In genomic region chr2:121634354-121635307, GRCh38 we compare ENCODE assay signal across 8 cellular contexts. TPM values are rescaled to one million over a fixed set of nuclear protein-coding genes. Genes with fewer than 3 reads are reported as not detected.
A peak's percentile ranks its signal among the peaks of the same experiment; 100 is the strongest.
DNase-seq lines count a peak whose midpoint lies in the region; ATAC-seq and TF ChIP-seq lines count a peak whose summit lies in the region.

No MANE protein-coding gene starts in this region.

- H2AFZ ChIP-seq in SK-N-SH (ENCODE audit: low read depth), result no peak overlapping the region

- no peak overlapping the region for H3K9ac ChIP-seq in SK-N-SH

- peaks cover 99% of the 10 kb centered on the region for H3K79me2 ChIP-seq in SK-N-SH (ENCODE audit: insufficient read depth)

- TF ChIP-seq CTCF in AG04450 (IDR thresholded peaks at IDR 0.05; ENCODE audit: low read depth, low read length), result no peak
- TF ChIP-seq CTCF in SK-N-SH (IDR thresholded peaks at IDR 0.05), result no peak

- no peak for TF ChIP-seq EP300 in SK-N-SH (IDR thresholded peaks at IDR 0.05; ENCODE audit: borderline replicate concordance in 1 of 2, low read depth in 1 of 2, low read length in 1 of 2)

- no peaks in the 10 kb centered on the region for H3K27me3 ChIP-seq in AG04450 (ENCODE audit: control insufficient read depth, insufficient read depth, low read length)
- no peaks in the 10 kb centered on the region for H3K27me3 ChIP-seq in SK-N-SH (ENCODE audit: insufficient read depth)

- peaks cover 19% of the 10 kb centered on the region for H3F3A ChIP-seq in SK-N-SH (replicated peaks; ENCODE audit: insufficient read depth)

- peak; percentile 68 for ATAC-seq in GM19438 (IDR thresholded peaks at IDR 0.05; ENCODE audit: low read depth, unreplicated experiment)
- no peak for ATAC-seq in HG02938 (IDR thresholded peaks at IDR 0.05; ENCODE audit: unreplicated experiment)
- ATAC-seq in GM18511 (IDR thresholded peaks at IDR 0.05; ENCODE audit: unreplicated experiment), result no peak

- no peak for DNase-seq in AG04450 (ENCODE audit: low read depth, low spot score)
- no peak for DNase-seq in SK-N-SH
- DNase-seq in glomerular visceral epithelial cell (ENCODE audit: extremely low spot score), result peak; percentile 72
- no peak for DNase-seq in hippocampal formation (lab: John Stamatoyannopoulos, UW)
- DNase-seq in Kasumi-1 (lab: John Stamatoyannopoulos, UW), result no peak

- H3K4me3 ChIP-seq in AG04450 (ENCODE audit: low read depth, low read length) (no peak overlapping the region), SK-N-SH (ENCODE audit: low read depth in 2 of 2, low read length in 1 of 2) (no peak overlapping the region)

- peaks cover 0 to 11% of the 10 kb centered on the region in 2 experiments; a peak in 1 of 4 replicates for H3K4me1 ChIP-seq in SK-N-SH (ENCODE audit: control insufficient read depth in 1 of 2, insufficient read depth in 2 of 2, low read depth in 1 of 2, low read length in 1 of 2)

- peaks cover 0 to 12% of the 10 kb centered on the region in 2 experiments for H3K36me3 ChIP-seq in SK-N-SH (replicated peaks in 1 of 2; ENCODE audit: control insufficient read depth in 1 of 2, insufficient read depth in 2 of 2, low read length in 1 of 2)

- CTCF ChIA-PET in AG04450 (lab: Charles Lee), result interaction anchor here (0.7 to 1.0 kb wide), 4 partner anchors 55 to 1562 kb away, joined by 3 read pairs; no protein-coding TSS in a partner anchor
- CTCF ChIA-PET in SK-N-SH (lab: Yijun Ruan, JAX), result interaction anchor here (0.7 to 1.1 kb wide), 3 partner anchors 11 to 273 kb away, joined by 3 read pairs; no protein-coding TSS in a partner anchor

- H3K9me2 ChIP-seq in SK-N-SH, result no peaks in the 10 kb centered on the region

- POLR2A ChIA-PET in AG04450 (lab: Yijun Ruan, JAX) (interaction anchor here (0.5 to 2.4 kb wide), 3 partner anchors 12 to 104 kb away, joined by 7 to 12 read pairs (median 8); partner anchors contain the start of gene RNU4ATAC), SK-N-SH (lab: Yijun Ruan, JAX) (no interaction called here)

- H3K27ac ChIP-seq in AG04450 (ENCODE audit: low read depth, low read length), result peak overlapping the region; percentile 73
- H3K27ac ChIP-seq in SK-N-SH (ENCODE audit: low read depth in 2 of 2, low read length in 1 of 2), result peak overlapping the region in 1 of 2 experiments; percentile 68; a peak in 3 of 4 replicates

- H3K9me3 ChIP-seq in AG04450 (ENCODE audit: control insufficient read depth, insufficient read depth, low read length) (no peaks in the 10 kb centered on the region), SK-N-SH (peaks cover 6% of the 10 kb centered on the region; the same call in 1 of the 2 replicates)

- peaks cover 24% of the 10 kb centered on the region; the same call in 1 of the 2 replicates for H4K20me1 ChIP-seq in SK-N-SH (ENCODE audit: insufficient read depth)

- peak overlapping the region; percentile 17 for H3K4me2 ChIP-seq in SK-N-SH

- 74% methylated on average over 6 of the region's 6 CpGs for WGBS in SK-N-SH (ENCODE audit: low lambda C conversion rate)

- no peak for TF ChIP-seq RAD21 in SK-N-SH (IDR thresholded peaks at IDR 0.05; ENCODE audit: low read length)

TF ChIP-seq in SK-N-SH, 30 proteins besides CTCF, POLR2A, EP300 and RAD21:
- no peak for TF ChIP-seq SMC3 (IDR thresholded peaks at IDR 0.05; ENCODE audit: low read depth, low read length)
- TF ChIP-seq ELF1 (IDR thresholded peaks at IDR 0.05), result no peak
- no peak for TF ChIP-seq TEAD4 (IDR thresholded peaks at IDR 0.05; ENCODE audit: borderline replicate concordance, insufficient read depth)
- no peak for TF ChIP-seq TCF12 (IDR thresholded peaks at IDR 0.05)
- TF ChIP-seq RCOR1 (IDR thresholded peaks at IDR 0.05; ENCODE audit: low read length), result no peak
- TF ChIP-seq JUND (IDR thresholded peaks at IDR 0.05), result 0 out of 2 replicates have a peak, but pooled peaks have one; percentile 31
- no peak for TF ChIP-seq FOXM1 (IDR thresholded peaks at IDR 0.05; ENCODE audit: low read depth)
- TF ChIP-seq PBX3 (IDR thresholded peaks at IDR 0.05), result peak; percentile 49; the same call in 1 of the 2 replicates

RNA-seq across cellular contexts. Expression of gene CLASP1, which starts 14.6 kb away (rescaled TPM):
- polyA plus RNA-seq in AG04450 (2011; rRNA removed) (12.8 and 18.7 TPM in 2 replicates), SK-N-SH (2012; rRNA removed) (4.9 TPM in 2 replicates)
- polyA minus RNA-seq in AG04450 (2011; rRNA and poly(A)+ RNA removed), result 62.0 and 73.8 TPM in 2 replicates
- 5.6 and 6.0 TPM in 2 replicates for polyA plus RNA-seq in SK-N-SH (2012; cell fraction: cytosol; rRNA removed)
- 17.3 and 19.0 TPM in 2 replicates for polyA plus RNA-seq in SK-N-SH (2012; cell fraction: nucleus; rRNA removed)
